Comparison of ENCODE assay signal across 8 cellular contexts in genomic region chr19:53467503-53468262, GRCh38. TPM values are rescaled to one million over a fixed set of nuclear protein-coding genes. Genes with fewer than 3 reads are reported as not detected.
DNase-seq lines count a peak whose midpoint lies in the region; ATAC-seq lines count a peak whose summit lies in the region.

ZNF813 (plus strand) TSS chr19:53467733; CDS start chr19:53483823, 16,090 bp downstream.

- H3K4me3 ChIP-seq in mesenchymal stem cell (ENCODE audit: insufficient read depth in 1 of 2, low read depth in 1 of 2, low read length in 2 of 2): peak within 1 kb of the TSS; percentile 62 to 92

- no peak within 1 kb of the TSS for H2AFZ ChIP-seq in mesenchymal stem cell (ENCODE audit: low read depth, low read length)

- peak within 1 kb of the TSS; percentile 59 to 84 for H3K27ac Mint-ChIP-seq in effector memory CD8-positive, alpha-beta T cell

- peak within 1 kb of the TSS; percentile 97 for H3K9ac ChIP-seq in mesenchymal stem cell (ENCODE audit: low read length)

- no peak within 1 kb of the TSS for H2BK12ac ChIP-seq in mesenchymal stem cell (ENCODE audit: low read length in 2 of 2)

- H3K18ac ChIP-seq in mesenchymal stem cell (ENCODE audit: low read depth in 1 of 2, low read length in 2 of 2): peak within 1 kb of the TSS in 1 of 2 experiments; percentile 19

- under 1% methylated on average over 44 of the region's 54 CpGs for WGBS in mesenchymal stem cell

- peak within 1 kb of the TSS; percentile 21 for H3K27ac ChIP-seq in mesenchymal stem cell (ENCODE audit: low read length, poor library complexity, severe bottlenecking)

- H3K79me1 ChIP-seq in mesenchymal stem cell (replicated peaks; ENCODE audit: low read length, poor library complexity, severe bottlenecking): peaks cover 7% of the 10 kb centered on the region

- no peaks in the 10 kb centered on the region for H3K36me3 Mint-ChIP-seq in effector memory CD8-positive, alpha-beta T cell (ENCODE audit: insufficient read depth)

- H3K27me3 Mint-ChIP-seq in effector memory CD8-positive, alpha-beta T cell: peaks cover 10 to 16% of the 10 kb centered on the region in 2 donors

- peak within 1 kb of the TSS; percentile 86 for H3K4me2 ChIP-seq in mesenchymal stem cell (ENCODE audit: low read length, poor library complexity, severe bottlenecking)

- peak within 1 kb of the TSS; percentile 84 to 89 for H3K4me3 Mint-ChIP-seq in effector memory CD8-positive, alpha-beta T cell

- no peak within 1 kb of the TSS for H4K91ac ChIP-seq in mesenchymal stem cell (ENCODE audit: low read length)

- H3K4ac ChIP-seq in mesenchymal stem cell (ENCODE audit: low read depth in 1 of 2, low read length in 2 of 2): no peak within 1 kb of the TSS

- peaks cover 1% of the 10 kb centered on the region for H3K9me3 ChIP-seq in mesenchymal stem cell (ENCODE audit: control insufficient read depth, low read length)

- H2AK5ac ChIP-seq in mesenchymal stem cell (ENCODE audit: low read length, severe bottlenecking): no peak within 1 kb of the TSS

- no peak within 1 kb of the TSS for H3K14ac ChIP-seq in mesenchymal stem cell (ENCODE audit: low read length in 2 of 2)

- H2BK120ac ChIP-seq in mesenchymal stem cell (ENCODE audit: low read depth, low read length): peak within 1 kb of the TSS; percentile 49

- peak; percentile 89 for ATAC-seq in HG03108 (IDR thresholded peaks at IDR 0.05; ENCODE audit: unreplicated experiment)
- ATAC-seq in effector memory CD8-positive, alpha-beta T cell (replicated peaks): peak; percentile 97

- H3K4me1 ChIP-seq in mesenchymal stem cell (ENCODE audit: control insufficient read depth, insufficient read depth, low read depth, low read length): peaks cover 7% of the 10 kb centered on the region

- peak within 1 kb of the TSS in 1 of 2 experiments; percentile 34 for H3K23ac ChIP-seq in mesenchymal stem cell (ENCODE audit: low read length in 2 of 2)

- H2BK5ac ChIP-seq in mesenchymal stem cell (ENCODE audit: low read depth, low read length, poor library complexity, severe bottlenecking): no peak within 1 kb of the TSS

- H2BK15ac ChIP-seq in mesenchymal stem cell (ENCODE audit: low read depth, poor library complexity, severe bottlenecking): no peak within 1 kb of the TSS

- peak within 1 kb of the TSS; percentile 96 for H4K8ac ChIP-seq in mesenchymal stem cell (ENCODE audit: low read length)

- H3K27me3 ChIP-seq in mesenchymal stem cell (ENCODE audit: control insufficient read depth in 1 of 2, insufficient read depth in 1 of 2, low read length in 2 of 2): no peaks in the 10 kb centered on the region

- DNase-seq in NCI-H2081 (lab: John Stamatoyannopoulos, UW) (peak; percentile 43 to 75), NCI-H2081 treated with DMSO at 0.1 percent for 48 hours (lab: John Stamatoyannopoulos, UW) (no peak), NCI-H774 (lab: John Stamatoyannopoulos, UW) (peak; percentile 86), mesenchymal stem cell (peak; percentile 87)
- peak; percentile 99 for DNase-seq in activated CD8-positive, alpha-beta memory T cell treated with anti-CD3 and anti-CD28 coated beads for 24 hours
- DNase-seq in effector memory CD8-positive, alpha-beta T cell: peak; percentile 91 to 98 (median 91)
- DNase-seq in stimulated activated CD4-positive, alpha-beta T cell treated with anti-CD3 and anti-CD28 coated beads, TNF-alpha, amount 100 ng/mL, for 48 hours (ENCODE audit: low read depth in 3 of 3): peak; percentile 88 to 97 (median 92)

- H3K9me3 Mint-ChIP-seq in effector memory CD8-positive, alpha-beta T cell: peaks cover 9 to 21% of the 10 kb centered on the region in 2 donors

- H3K36me3 ChIP-seq in mesenchymal stem cell (ENCODE audit: control insufficient read depth in 1 of 2, insufficient read depth in 2 of 2, low read depth in 1 of 2, low read length in 2 of 2): no peaks in the 10 kb centered on the region

- peaks cover 10 to 35% of the 10 kb centered on the region in 2 donors for H3K4me1 Mint-ChIP-seq in effector memory CD8-positive, alpha-beta T cell (ENCODE audit: low read depth in 2 of 2)

RNA-seq across cellular contexts. Expression of gene ZNF813, which starts in this region (rescaled TPM):
- 1.6 TPM for polyA plus RNA-seq in mesenchymal stem cell (2013, experiment 1 of 2)
- polyA plus RNA-seq in mesenchymal stem cell (2013, experiment 2 of 2): 1.6 TPM
